Comparison of ENCODE assay signal across 16 cellular contexts in genomic region chr13:51324714-51325440, GRCh38. TPM values are rescaled to one million over a fixed set of nuclear protein-coding genes. Genes with fewer than 3 reads are reported as not detected.
DNase-seq lines count a peak whose midpoint lies in the region; ATAC-seq lines count a peak whose summit lies in the region.
"Had no signal": no experiment of that assay in that cellular context is flagged by ENCODE, and none has a peak within 500 bp of the region (broad histone marks: within the 10 kb centered on the region; RNA-seq: fewer than 3 reads in every experiment).

No MANE protein-coding gene starts in this region.

- H3K36me3 Mint-ChIP-seq in activated T-cell treated with anti-CD3 and anti-CD28 coated beads, Interleukin-2, amount 50 U/mL, for 72 hours (ENCODE audit: insufficient read depth in 2 of 2): no peaks in the 10 kb centered on the region

- ATAC-seq in HG03432 (IDR thresholded peaks at IDR 0.05; ENCODE audit: unreplicated experiment): peak; percentile 65
- ATAC-seq in activated T-cell treated with anti-CD3 and anti-CD28 coated beads, Interleukin-2, amount 50 U/mL, for 72 hours (replicated peaks in 1 of 2): no peak

- DNase-seq in NCI-H2171 treated with DMSO at 0.1 percent for 48 hours (lab: John Stamatoyannopoulos, UW) (peak; percentile 24), NCI-H2171 (lab: John Stamatoyannopoulos, UW) (no peak), head of caudate nucleus (peak; percentile 22 to 83 (median 62)), NCI-H2196 treated with DMSO at 0.1 percent for 48 hours (lab: John Stamatoyannopoulos, UW; ENCODE audit: unreplicated experiment) (no peak), UCSD-AML1 (lab: John Stamatoyannopoulos, UW; ENCODE audit: unreplicated experiment) (no peak), 8988T (no peak)
- no peak for DNase-seq in activated T-cell treated with anti-CD3 and anti-CD28 coated beads, Interleukin-2, amount 50 U/mL, for 72 hours
- DNase-seq: Caco-2; KBM-7; NCI-H187 treated with DMSO at 0.1 percent for 48 hours; NK-92 treated with Interleukin-12 subunit alpha and Interleukin-12 subunit beta, amount 100 ng/mL, for 24 hours; SHP77 treated with DMSO at 0.1 percent for 48 hours had no signal

- intact Hi-C loops in head of caudate nucleus (cut with DNase I): no loop called here

- no peak overlapping the region for H3K4me3 Mint-ChIP-seq in activated T-cell treated with anti-CD3 and anti-CD28 coated beads, Interleukin-2, amount 50 U/mL, for 72 hours

- H3K27ac Mint-ChIP-seq in activated T-cell treated with anti-CD3 and anti-CD28 coated beads, Interleukin-2, amount 50 U/mL, for 72 hours: no peak overlapping the region

- H3K4me1 Mint-ChIP-seq in activated T-cell treated with anti-CD3 and anti-CD28 coated beads, Interleukin-2, amount 50 U/mL, for 72 hours (ENCODE audit: low read depth): no peaks in the 10 kb centered on the region

- H3K27me3 Mint-ChIP-seq in activated T-cell treated with anti-CD3 and anti-CD28 coated beads, Interleukin-2, amount 50 U/mL, for 72 hours (ENCODE audit: low read depth): no peaks in the 10 kb centered on the region

- H3K9me3 Mint-ChIP-seq in activated T-cell treated with anti-CD3 and anti-CD28 coated beads, Interleukin-2, amount 50 U/mL, for 72 hours: no peaks in the 10 kb centered on the region

RNA-seq across cellular contexts. Expression of gene SERPINE3, which starts 14.6 kb away (rescaled TPM):
- not detected for total RNA-seq in activated T-cell treated with anti-CD3 and anti-CD28 coated beads, Interleukin-2, amount 50 U/mL, for 72 hours
- total RNA-seq: A172, Caco-2, cardiac septum, lung had no signal

Comparison
In these comparisons a context has a peak if more than half of its experiments do, and no peak if none do; other contexts are left out.
1. DNase-seq: peak in NCI-H2171 treated with DMSO at 0.1 percent for 48 hours (single experiment) and head of caudate nucleus (42 of 42); none in NCI-H2171 (single experiment), activated T-cell treated with anti-CD3 and anti-CD28 coated beads, Interleukin-2, amount 50 U/mL, for 72 hours (0 of 2), NCI-H2196 treated with DMSO at 0.1 percent for 48 hours (single experiment), UCSD-AML1 (single experiment) and 8988T (single experiment).